1 cellular context compared by ENCODE assay signal in the genomic region with DNA sequence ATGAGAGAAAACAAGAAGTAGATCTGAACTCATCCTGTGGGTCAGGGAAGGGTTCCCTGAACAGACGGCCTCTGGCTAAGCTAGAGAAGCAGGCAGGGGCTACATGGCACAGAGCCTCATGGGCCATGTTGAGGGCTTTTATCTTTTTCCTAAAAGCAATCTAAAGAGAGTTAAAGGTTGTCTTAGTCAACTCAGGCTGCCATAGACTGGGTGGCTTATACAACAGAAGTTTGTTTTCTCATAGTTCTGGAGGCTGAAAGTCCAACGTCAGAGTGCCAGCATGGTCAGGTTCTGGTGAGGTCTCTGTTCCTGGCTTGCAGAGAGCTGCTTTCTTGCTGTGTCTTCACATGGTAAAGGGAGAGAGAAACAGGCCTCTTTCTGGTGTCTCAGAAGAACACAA.
A peak's percentile ranks its signal among the peaks of the same experiment; 100 is the strongest.
TF ChIP-seq lines count a peak whose summit lies in the region.

No MANE protein-coding gene starts in this region.

TF ChIP-seq in HepG2, 621 proteins besides CTCF, POLR2A, EP300 and RAD21 (continues in another document):
- TF ChIP-seq, protein P1, sequence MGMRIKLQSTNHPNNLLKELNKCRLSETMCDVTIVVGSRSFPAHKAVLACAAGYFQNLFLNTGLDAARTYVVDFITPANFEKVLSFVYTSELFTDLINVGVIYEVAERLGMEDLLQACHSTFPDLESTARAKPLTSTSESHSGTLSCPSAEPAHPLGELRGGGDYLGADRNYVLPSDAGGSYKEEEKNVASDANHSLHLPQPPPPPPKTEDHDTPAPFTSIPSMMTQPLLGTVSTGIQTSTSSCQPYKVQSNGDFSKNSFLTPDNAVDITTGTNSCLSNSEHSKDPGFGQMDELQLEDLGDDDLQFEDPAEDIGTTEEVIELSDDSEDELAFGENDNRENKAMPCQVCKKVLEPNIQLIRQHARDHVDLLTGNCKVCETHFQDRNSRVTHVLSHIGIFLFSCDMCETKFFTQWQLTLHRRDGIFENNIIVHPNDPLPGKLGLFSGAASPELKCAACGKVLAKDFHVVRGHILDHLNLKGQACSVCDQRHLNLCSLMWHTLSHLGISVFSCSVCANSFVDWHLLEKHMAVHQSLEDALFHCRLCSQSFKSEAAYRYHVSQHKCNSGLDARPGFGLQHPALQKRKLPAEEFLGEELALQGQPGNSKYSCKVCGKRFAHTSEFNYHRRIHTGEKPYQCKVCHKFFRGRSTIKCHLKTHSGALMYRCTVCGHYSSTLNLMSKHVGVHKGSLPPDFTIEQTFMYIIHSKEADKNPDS (CRISPR knock-in tag; IDR thresholded peaks at IDR 0.05) = no peak
- TF ChIP-seq PPARG (CRISPR knock-in tag; conservative IDR thresholded peaks at IDR 0.05) = peak; percentile 49; the same call in 1 of the 2 replicates
- no peak for TF ChIP-seq ZFP37 (CRISPR knock-in tag; IDR thresholded peaks at IDR 0.05; ENCODE audit: borderline replicate concordance)
- no peak for TF ChIP-seq ONECUT2 (CRISPR knock-in tag; IDR thresholded peaks at IDR 0.05)
- no peak for TF ChIP-seq LCORL (IDR thresholded peaks at IDR 0.05)
- TF ChIP-seq LCORL (CRISPR knock-in tag; IDR thresholded peaks at IDR 0.05) = 0 out of 2 replicates have a peak, but pooled peaks have one; percentile 20
- no peak for TF ChIP-seq ARNT2 (CRISPR knock-in tag; IDR thresholded peaks at IDR 0.05; ENCODE audit: low read depth)
- TF ChIP-seq, protein P2, sequence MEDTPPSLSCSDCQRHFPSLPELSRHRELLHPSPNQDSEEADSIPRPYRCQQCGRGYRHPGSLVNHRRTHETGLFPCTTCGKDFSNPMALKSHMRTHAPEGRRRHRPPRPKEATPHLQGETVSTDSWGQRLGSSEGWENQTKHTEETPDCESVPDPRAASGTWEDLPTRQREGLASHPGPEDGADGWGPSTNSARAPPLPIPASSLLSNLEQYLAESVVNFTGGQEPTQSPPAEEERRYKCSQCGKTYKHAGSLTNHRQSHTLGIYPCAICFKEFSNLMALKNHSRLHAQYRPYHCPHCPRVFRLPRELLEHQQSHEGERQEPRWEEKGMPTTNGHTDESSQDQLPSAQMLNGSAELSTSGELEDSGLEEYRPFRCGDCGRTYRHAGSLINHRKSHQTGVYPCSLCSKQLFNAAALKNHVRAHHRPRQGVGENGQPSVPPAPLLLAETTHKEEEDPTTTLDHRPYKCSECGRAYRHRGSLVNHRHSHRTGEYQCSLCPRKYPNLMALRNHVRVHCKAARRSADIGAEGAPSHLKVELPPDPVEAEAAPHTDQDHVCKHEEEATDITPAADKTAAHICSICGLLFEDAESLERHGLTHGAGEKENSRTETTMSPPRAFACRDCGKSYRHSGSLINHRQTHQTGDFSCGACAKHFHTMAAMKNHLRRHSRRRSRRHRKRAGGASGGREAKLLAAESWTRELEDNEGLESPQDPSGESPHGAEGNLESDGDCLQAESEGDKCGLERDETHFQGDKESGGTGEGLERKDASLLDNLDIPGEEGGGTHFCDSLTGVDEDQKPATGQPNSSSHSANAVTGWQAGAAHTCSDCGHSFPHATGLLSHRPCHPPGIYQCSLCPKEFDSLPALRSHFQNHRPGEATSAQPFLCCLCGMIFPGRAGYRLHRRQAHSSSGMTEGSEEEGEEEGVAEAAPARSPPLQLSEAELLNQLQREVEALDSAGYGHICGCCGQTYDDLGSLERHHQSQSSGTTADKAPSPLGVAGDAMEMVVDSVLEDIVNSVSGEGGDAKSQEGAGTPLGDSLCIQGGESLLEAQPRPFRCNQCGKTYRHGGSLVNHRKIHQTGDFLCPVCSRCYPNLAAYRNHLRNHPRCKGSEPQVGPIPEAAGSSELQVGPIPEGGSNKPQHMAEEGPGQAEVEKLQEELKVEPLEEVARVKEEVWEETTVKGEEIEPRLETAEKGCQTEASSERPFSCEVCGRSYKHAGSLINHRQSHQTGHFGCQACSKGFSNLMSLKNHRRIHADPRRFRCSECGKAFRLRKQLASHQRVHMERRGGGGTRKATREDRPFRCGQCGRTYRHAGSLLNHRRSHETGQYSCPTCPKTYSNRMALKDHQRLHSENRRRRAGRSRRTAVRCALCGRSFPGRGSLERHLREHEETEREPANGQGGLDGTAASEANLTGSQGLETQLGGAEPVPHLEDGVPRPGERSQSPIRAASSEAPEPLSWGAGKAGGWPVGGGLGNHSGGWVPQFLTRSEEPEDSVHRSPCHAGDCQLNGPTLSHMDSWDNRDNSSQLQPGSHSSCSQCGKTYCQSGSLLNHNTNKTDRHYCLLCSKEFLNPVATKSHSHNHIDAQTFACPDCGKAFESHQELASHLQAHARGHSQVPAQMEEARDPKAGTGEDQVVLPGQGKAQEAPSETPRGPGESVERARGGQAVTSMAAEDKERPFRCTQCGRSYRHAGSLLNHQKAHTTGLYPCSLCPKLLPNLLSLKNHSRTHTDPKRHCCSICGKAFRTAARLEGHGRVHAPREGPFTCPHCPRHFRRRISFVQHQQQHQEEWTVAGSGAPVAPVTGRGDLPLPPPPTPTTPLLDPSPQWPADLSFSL (CRISPR knock-in tag; IDR thresholded peaks at IDR 0.05) = no peak
- TF ChIP-seq STAG1 (CRISPR knock-in tag; IDR thresholded peaks at IDR 0.05) = no peak; the same call in 1 of the 2 replicates
- no peak for TF ChIP-seq POLR2AphosphoS5 (IDR thresholded peaks at IDR 0.05; ENCODE audit: low read depth, low read length)
- TF ChIP-seq BCL6 (CRISPR knock-in tag; IDR thresholded peaks at IDR 0.05) = peak; percentile 68
- peak; percentile 53; the same call in 1 of the 2 replicates for TF ChIP-seq SALL1 (CRISPR knock-in tag; IDR thresholded peaks at IDR 0.05)
- peak; percentile 73; the same call in 1 of the 2 replicates for TF ChIP-seq ZNF292 (CRISPR knock-in tag; IDR thresholded peaks at IDR 0.05; ENCODE audit: borderline replicate concordance, low read depth)
- no peak for TF ChIP-seq SMARCE1 (IDR thresholded peaks at IDR 0.05; ENCODE audit: borderline replicate concordance)
- no peak for TF ChIP-seq MTF2 (CRISPR knock-in tag; IDR thresholded peaks at IDR 0.05; ENCODE audit: borderline replicate concordance)
- no peak for TF ChIP-seq KDM1A (CRISPR knock-in tag; IDR thresholded peaks at IDR 0.05)
- TF ChIP-seq SRSF4 (IDR thresholded peaks at IDR 0.05; ENCODE audit: low read depth, low read length, poor library complexity, severe bottlenecking) = no peak
- TF ChIP-seq MATR3 (CRISPR knock-in tag; IDR thresholded peaks at IDR 0.05) = no peak
- TF ChIP-seq ZNF333 (CRISPR knock-in tag; IDR thresholded peaks at IDR 0.05; ENCODE audit: borderline replicate concordance) = no peak
- TF ChIP-seq GZF1 (CRISPR knock-in tag; IDR thresholded peaks at IDR 0.05) = no peak
- TF ChIP-seq ZNF501 (CRISPR knock-in tag; IDR thresholded peaks at IDR 0.05) = no peak
- no peak for TF ChIP-seq ZFP36L1 (CRISPR knock-in tag; IDR thresholded peaks at IDR 0.05)
- no peak for TF ChIP-seq MXD4 (CRISPR knock-in tag; IDR thresholded peaks at IDR 0.05)
- TF ChIP-seq ZNF564 (CRISPR knock-in tag; IDR thresholded peaks at IDR 0.05) = peak; percentile 61; the same call in 1 of the 2 replicates
- TF ChIP-seq TEAD3 (CRISPR knock-in tag; optimal IDR thresholded peaks at IDR 0.05; ENCODE audit: borderline replicate concordance) = peak; percentile 34
- TF ChIP-seq RXRB (CRISPR knock-in tag; IDR thresholded peaks at IDR 0.05; ENCODE audit: borderline replicate concordance) = peak; percentile 68
- peak; percentile 73; the same call in 1 of the 2 replicates for TF ChIP-seq ZNF670 (CRISPR knock-in tag; IDR thresholded peaks at IDR 0.05; ENCODE audit: borderline replicate concordance)
- TF ChIP-seq ZNF282 (IDR thresholded peaks at IDR 0.05; ENCODE audit: partially characterized antibody) = no peak
- peak; percentile 54 for TF ChIP-seq RARA (CRISPR knock-in tag; IDR thresholded peaks at IDR 0.05)
- TF ChIP-seq SRY (CRISPR knock-in tag; IDR thresholded peaks at IDR 0.05) = no peak
- TF ChIP-seq FOXK1 (CRISPR knock-in tag; IDR thresholded peaks at IDR 0.05; ENCODE audit: borderline replicate concordance, low read depth) = peak; percentile 27; the same call in 1 of the 2 replicates
- TF ChIP-seq MLLT10 (CRISPR knock-in tag; IDR thresholded peaks at IDR 0.05) = no peak
- no peak for TF ChIP-seq ZSCAN21 (CRISPR knock-in tag; IDR thresholded peaks at IDR 0.05; ENCODE audit: borderline replicate concordance)
- TF ChIP-seq ZNF816 (CRISPR knock-in tag; IDR thresholded peaks at IDR 0.05; ENCODE audit: borderline replicate concordance) = 0 out of 2 replicates have a peak, but pooled peaks have one; percentile 27
- TF ChIP-seq, protein P3, sequence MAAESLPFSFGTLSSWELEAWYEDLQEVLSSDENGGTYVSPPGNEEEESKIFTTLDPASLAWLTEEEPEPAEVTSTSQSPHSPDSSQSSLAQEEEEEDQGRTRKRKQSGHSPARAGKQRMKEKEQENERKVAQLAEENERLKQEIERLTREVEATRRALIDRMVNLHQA (CRISPR knock-in tag; IDR thresholded peaks at IDR 0.05) = no peak
- TF ChIP-seq, protein P4, sequence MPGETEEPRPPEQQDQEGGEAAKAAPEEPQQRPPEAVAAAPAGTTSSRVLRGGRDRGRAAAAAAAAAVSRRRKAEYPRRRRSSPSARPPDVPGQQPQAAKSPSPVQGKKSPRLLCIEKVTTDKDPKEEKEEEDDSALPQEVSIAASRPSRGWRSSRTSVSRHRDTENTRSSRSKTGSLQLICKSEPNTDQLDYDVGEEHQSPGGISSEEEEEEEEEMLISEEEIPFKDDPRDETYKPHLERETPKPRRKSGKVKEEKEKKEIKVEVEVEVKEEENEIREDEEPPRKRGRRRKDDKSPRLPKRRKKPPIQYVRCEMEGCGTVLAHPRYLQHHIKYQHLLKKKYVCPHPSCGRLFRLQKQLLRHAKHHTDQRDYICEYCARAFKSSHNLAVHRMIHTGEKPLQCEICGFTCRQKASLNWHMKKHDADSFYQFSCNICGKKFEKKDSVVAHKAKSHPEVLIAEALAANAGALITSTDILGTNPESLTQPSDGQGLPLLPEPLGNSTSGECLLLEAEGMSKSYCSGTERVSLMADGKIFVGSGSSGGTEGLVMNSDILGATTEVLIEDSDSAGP (CRISPR knock-in tag; IDR thresholded peaks at IDR 0.05; ENCODE audit: borderline replicate concordance) = no peak
- TF ChIP-seq, protein P5, sequence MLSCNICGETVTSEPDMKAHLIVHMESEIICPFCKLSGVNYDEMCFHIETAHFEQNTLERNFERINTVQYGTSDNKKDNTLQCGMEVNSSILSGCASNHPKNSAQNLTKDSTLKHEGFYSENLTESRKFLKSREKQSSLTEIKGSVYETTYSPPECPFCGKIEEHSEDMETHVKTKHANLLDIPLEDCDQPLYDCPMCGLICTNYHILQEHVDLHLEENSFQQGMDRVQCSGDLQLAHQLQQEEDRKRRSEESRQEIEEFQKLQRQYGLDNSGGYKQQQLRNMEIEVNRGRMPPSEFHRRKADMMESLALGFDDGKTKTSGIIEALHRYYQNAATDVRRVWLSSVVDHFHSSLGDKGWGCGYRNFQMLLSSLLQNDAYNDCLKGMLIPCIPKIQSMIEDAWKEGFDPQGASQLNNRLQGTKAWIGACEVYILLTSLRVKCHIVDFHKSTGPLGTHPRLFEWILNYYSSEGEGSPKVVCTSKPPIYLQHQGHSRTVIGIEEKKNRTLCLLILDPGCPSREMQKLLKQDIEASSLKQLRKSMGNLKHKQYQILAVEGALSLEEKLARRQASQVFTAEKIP (CRISPR knock-in tag; IDR thresholded peaks at IDR 0.05; ENCODE audit: borderline replicate concordance) = no peak
- no peak for TF ChIP-seq SP1 (IDR thresholded peaks at IDR 0.05)
- TF ChIP-seq SP1 (CRISPR knock-in tag; IDR thresholded peaks at IDR 0.05) = no peak
- TF ChIP-seq ZNF776 (CRISPR knock-in tag; IDR thresholded peaks at IDR 0.05) = no peak
- peak; percentile 48; the same call in 1 of the 2 replicates for TF ChIP-seq ZMYM4 (CRISPR knock-in tag; IDR thresholded peaks at IDR 0.05)
- peak; percentile 58 for TF ChIP-seq SAP130 (CRISPR knock-in tag; IDR thresholded peaks at IDR 0.05; ENCODE audit: low read depth)
- peak; percentile 43; the same call in 1 of the 2 replicates for TF ChIP-seq FOXO1 (CRISPR knock-in tag; IDR thresholded peaks at IDR 0.05)
- TF ChIP-seq ZNF563 (CRISPR knock-in tag; IDR thresholded peaks at IDR 0.05) = no peak
- peak; percentile 69 for TF ChIP-seq MED1 (CRISPR knock-in tag; IDR thresholded peaks at IDR 0.05)
- TF ChIP-seq ZNF605 (CRISPR knock-in tag; IDR thresholded peaks at IDR 0.05) = peak; percentile 51; the same call in 1 of the 2 replicates
- peak; percentile 54; the same call in 1 of the 2 replicates for TF ChIP-seq ZNF331 (CRISPR knock-in tag; IDR thresholded peaks at IDR 0.05)
- no peak for TF ChIP-seq ZNF615 (CRISPR knock-in tag; IDR thresholded peaks at IDR 0.05; ENCODE audit: borderline replicate concordance)
- peak; percentile 40; the same call in 1 of the 2 replicates for TF ChIP-seq POLR2G (IDR thresholded peaks at IDR 0.05; ENCODE audit: low read depth, low read length)
- no peak for TF ChIP-seq MTF1 (CRISPR knock-in tag; IDR thresholded peaks at IDR 0.05)
- TF ChIP-seq NBN (conservative IDR thresholded peaks at IDR 0.05) = no peak
- TF ChIP-seq, protein P6, sequence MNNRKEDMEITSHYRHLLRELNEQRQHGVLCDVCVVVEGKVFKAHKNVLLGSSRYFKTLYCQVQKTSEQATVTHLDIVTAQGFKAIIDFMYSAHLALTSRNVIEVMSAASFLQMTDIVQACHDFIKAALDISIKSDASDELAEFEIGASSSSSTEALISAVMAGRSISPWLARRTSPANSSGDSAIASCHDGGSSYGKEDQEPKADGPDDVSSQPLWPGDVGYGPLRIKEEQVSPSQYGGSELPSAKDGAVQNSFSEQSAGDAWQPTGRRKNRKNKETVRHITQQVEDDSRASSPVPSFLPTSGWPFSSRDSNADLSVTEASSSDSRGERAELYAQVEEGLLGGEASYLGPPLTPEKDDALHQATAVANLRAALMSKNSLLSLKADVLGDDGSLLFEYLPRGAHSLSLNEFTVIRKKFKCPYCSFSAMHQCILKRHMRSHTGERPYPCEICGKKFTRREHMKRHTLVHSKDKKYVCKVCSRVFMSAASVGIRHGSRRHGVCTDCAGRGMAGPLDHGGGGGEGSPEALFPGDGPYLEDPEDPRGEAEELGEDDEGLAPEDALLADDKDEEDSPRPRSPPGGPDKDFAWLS (CRISPR knock-in tag; IDR thresholded peaks at IDR 0.05; ENCODE audit: borderline replicate concordance) = no peak
- TF ChIP-seq ZNF234 (CRISPR knock-in tag; conservative IDR thresholded peaks at IDR 0.05) = no peak
- peak; percentile 39; the same call in 1 of the 2 replicates for TF ChIP-seq ERF (CRISPR knock-in tag; IDR thresholded peaks at IDR 0.05)
